In the genomic region with DNA sequence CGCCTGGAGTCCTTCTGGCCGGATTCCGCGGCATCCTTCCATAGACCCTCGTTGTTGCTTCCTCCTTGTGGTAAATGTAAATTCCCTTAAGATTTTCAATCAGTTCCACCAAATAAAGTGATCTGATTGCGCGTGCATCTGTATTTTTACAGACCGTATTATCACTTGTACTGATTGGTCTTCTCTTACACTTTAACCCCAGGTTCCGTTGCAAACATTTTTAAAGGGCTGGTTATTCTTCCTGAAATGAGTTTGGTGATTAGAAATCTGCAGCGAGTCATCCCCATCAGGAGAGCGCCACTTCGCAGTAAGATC, we compare ENCODE assay signal across 1 cellular context.
TF ChIP-seq lines count a peak whose summit lies in the region.

No MANE protein-coding gene starts in this region.

TF ChIP-seq in GM23338, 12 proteins besides CTCF, POLR2A, EP300 and RAD21 (continued from another document):
- TF ChIP-seq, protein P1, sequence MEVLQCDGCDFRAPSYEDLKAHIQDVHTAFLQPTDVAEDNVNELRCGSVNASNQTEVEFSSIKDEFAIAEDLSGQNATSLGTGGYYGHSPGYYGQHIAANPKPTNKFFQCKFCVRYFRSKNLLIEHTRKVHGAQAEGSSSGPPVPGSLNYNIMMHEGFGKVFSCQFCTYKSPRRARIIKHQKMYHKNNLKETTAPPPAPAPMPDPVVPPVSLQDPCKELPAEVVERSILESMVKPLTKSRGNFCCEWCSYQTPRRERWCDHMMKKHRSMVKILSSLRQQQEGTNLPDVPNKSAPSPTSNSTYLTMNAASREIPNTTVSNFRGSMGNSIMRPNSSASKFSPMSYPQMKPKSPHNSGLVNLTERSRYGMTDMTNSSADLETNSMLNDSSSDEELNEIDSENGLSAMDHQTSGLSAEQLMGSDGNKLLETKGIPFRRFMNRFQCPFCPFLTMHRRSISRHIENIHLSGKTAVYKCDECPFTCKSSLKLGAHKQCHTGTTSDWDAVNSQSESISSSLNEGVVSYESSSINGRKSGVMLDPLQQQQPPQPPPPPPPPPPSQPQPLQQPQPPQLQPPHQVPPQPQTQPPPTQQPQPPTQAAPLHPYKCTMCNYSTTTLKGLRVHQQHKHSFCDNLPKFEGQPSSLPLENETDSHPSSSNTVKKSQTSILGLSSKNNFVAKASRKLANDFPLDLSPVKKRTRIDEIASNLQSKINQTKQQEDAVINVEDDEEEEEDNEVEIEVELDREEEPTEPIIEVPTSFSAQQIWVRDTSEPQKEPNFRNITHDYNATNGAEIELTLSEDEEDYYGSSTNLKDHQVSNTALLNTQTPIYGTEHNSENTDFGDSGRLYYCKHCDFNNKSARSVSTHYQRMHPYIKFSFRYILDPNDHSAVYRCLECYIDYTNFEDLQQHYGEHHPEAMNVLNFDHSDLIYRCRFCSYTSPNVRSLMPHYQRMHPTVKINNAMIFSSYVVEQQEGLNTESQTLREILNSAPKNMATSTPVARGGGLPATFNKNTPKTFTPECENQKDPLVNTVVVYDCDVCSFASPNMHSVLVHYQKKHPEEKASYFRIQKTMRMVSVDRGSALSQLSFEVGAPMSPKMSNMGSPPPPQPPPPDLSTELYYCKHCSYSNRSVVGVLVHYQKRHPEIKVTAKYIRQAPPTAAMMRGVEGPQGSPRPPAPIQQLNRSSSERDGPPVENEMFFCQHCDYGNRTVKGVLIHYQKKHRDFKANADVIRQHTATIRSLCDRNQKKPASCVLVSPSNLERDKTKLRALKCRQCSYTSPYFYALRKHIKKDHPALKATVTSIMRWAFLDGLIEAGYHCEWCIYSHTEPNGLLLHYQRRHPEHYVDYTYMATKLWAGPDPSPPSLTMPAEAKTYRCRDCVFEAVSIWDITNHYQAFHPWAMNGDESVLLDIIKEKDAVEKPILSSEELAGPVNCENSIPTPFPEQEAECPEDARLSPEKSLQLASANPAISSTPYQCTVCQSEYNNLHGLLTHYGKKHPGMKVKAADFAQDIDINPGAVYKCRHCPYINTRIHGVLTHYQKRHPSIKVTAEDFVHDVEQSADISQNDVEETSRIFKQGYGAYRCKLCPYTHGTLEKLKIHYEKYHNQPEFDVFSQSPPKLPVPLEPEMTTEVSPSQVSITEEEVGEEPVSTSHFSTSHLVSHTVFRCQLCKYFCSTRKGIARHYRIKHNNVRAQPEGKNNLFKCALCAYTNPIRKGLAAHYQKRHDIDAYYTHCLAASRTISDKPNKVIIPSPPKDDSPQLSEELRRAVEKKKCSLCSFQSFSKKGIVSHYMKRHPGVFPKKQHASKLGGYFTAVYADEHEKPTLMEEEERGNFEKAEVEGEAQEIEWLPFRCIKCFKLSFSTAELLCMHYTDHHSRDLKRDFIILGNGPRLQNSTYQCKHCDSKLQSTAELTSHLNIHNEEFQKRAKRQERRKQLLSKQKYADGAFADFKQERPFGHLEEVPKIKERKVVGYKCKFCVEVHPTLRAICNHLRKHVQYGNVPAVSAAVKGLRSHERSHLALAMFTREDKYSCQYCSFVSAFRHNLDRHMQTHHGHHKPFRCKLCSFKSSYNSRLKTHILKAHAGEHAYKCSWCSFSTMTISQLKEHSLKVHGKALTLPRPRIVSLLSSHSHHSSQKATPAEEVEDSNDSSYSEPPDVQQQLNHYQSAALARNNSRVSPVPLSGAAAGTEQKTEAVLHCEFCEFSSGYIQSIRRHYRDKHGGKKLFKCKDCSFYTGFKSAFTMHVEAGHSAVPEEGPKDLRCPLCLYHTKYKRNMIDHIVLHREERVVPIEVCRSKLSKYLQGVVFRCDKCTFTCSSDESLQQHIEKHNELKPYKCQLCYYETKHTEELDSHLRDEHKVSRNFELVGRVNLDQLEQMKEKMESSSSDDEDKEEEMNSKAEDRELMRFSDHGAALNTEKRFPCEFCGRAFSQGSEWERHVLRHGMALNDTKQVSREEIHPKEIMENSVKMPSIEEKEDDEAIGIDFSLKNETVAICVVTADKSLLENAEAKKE (CRISPR knock-in tag; IDR thresholded peaks at IDR 0.05) = no peak
- TF ChIP-seq JUNB (IDR thresholded peaks at IDR 0.05; ENCODE audit: unreplicated experiment) (no peak), EZH2phosphoT487 (IDR thresholded peaks at IDR 0.05; ENCODE audit: unreplicated experiment) (no peak), CREB1 (CRISPR knock-in tag; IDR thresholded peaks at IDR 0.05; ENCODE audit: low read depth) (no peak)
